Comparison of ENCODE assay signal across 14 cellular contexts in genomic region chr18:57882465-57882864, GRCh38.
DNase-seq lines count a peak whose midpoint lies in the region; ATAC-seq, FAIRE-seq and TF ChIP-seq lines count a peak whose summit lies in the region.
"Had no signal": no experiment of that assay in that cellular context is flagged by ENCODE, and none has a peak within 500 bp of the region (broad histone marks: within the 10 kb centered on the region; RNA-seq: fewer than 3 reads in every experiment).

No MANE protein-coding gene starts in this region.

- H3K27ac Mint-ChIP-seq in Calu3 (ENCODE audit: unreplicated experiment): peak overlapping the region; percentile 10
- H3K27ac Mint-ChIP-seq: CD4-positive, alpha-beta T cell; IgD-negative memory B cell had no signal

- no peak for DNase-seq in A549 (ENCODE audit: low read depth in 1 of 2, low spot score in 1 of 2)
- no peak for DNase-seq in Calu3
- no peak for DNase-seq in MM.1S
- no peak for DNase-seq in GM12892 (ENCODE audit: insufficient read length)
- no peak for DNase-seq in NCI-H82 treated with DMSO at 0.1 percent for 48 hours (lab: John Stamatoyannopoulos, UW; ENCODE audit: unreplicated experiment)

- FAIRE-seq in A549 (lab: Jason Lieb, UNC): no peak
- no peak for FAIRE-seq in GM12892 (lab: Jason Lieb, UNC)

- H3K4me2 ChIP-seq in A549 (peak overlapping the region; percentile 67), MM.1S (ENCODE audit: low read depth, low read length) (peak overlapping the region; percentile 45; the same call in 1 of the 2 replicates), neural cell (ENCODE audit: low read length) (no peak overlapping the region)

- H3F3A ChIP-seq in MM.1S (ENCODE audit: insufficient read depth, low read length) (no peaks in the 10 kb centered on the region), neural cell (ENCODE audit: insufficient read depth, low read length, poor library complexity, severe bottlenecking) (no peaks in the 10 kb centered on the region)

- POLR2A ChIA-PET in A549 (lab: Yijun Ruan, JAX): no interaction called here

- TF ChIP-seq CTCF in A549 (IDR thresholded peaks at IDR 0.05) (no peak), Calu3 (IDR thresholded peaks at IDR 0.05; ENCODE audit: unreplicated experiment) (no peak), MM.1S (IDR thresholded peaks at IDR 0.05; ENCODE audit: low read length) (no peak), neural cell (IDR thresholded peaks at IDR 0.05; ENCODE audit: poor library complexity, severe bottlenecking) (no peak)

- H3K9me3 Mint-ChIP-seq in Calu3 (ENCODE audit: low read depth, unreplicated experiment): peaks cover 9% of the 10 kb centered on the region

- no peaks in the 10 kb centered on the region for H3K27me3 ChIP-seq in MM.1S (replicated peaks; ENCODE audit: insufficient read depth, low read length)
- H3K27me3 ChIP-seq in neural cell (ENCODE audit: insufficient read depth, low read depth, low read length): no peaks in the 10 kb centered on the region

- intact Hi-C loops in Calu3 (cut with micrococcal nuclease; ENCODE audit: unreplicated experiment): loop anchor here (1.0 to 10.0 kb wide), 6 partner anchors 75 to 612 kb away; no protein-coding TSS in a partner anchor

- H3K4me1 Mint-ChIP-seq in Calu3 (ENCODE audit: low read depth, unreplicated experiment): peaks cover 34% of the 10 kb centered on the region

- CTCF ChIA-PET in A549 (lab: Yijun Ruan, JAX): interaction anchor here (0.7 to 2.0 kb wide), 26 partner anchors 9 to 882 kb away, joined by 3 to 20 read pairs (median 4); partner anchors contain the start of gene NEDD4L
- CTCF ChIA-PET in Calu3 (lab: Charles Lee): interaction anchor here (0.7 to 2.0 kb wide), 9 partner anchors 19 to 439 kb away, joined by 3 to 14 read pairs (median 4); partner anchors contain the start of gene NEDD4L

- H3K27me3 Mint-ChIP-seq in Calu3 (ENCODE audit: unreplicated experiment): no peaks in the 10 kb centered on the region
- H3K27me3 Mint-ChIP-seq: IgD-negative memory B cell had no signal

- H3K9ac ChIP-seq in MM.1S (ENCODE audit: low read length): no peak overlapping the region
- no peak overlapping the region for H3K9ac ChIP-seq in neural cell (ENCODE audit: low read length)
- H3K9ac ChIP-seq: GM23248 had no signal

- WGBS in A549 (ENCODE audit: missing lambda C conversion rate): 37% methylated on average over 3 of the region's 3 CpGs

- H3K79me2 ChIP-seq in MM.1S (ENCODE audit: low read length): no peaks in the 10 kb centered on the region
- H3K79me2 ChIP-seq in neural cell (replicated peaks; ENCODE audit: insufficient read depth, low read length): no peaks in the 10 kb centered on the region

- no peak for TF ChIP-seq POLR2A in A549 (IDR thresholded peaks at IDR 0.05; ENCODE audit: low read length)
- no peak for TF ChIP-seq POLR2A in GM12892 (IDR thresholded peaks at IDR 0.05; ENCODE audit: low read depth, low read length)

- no peak overlapping the region for H3K4me3 Mint-ChIP-seq in Calu3 (ENCODE audit: low read depth, unreplicated experiment)
- H3K4me3 Mint-ChIP-seq: CD4-positive, alpha-beta T cell had no signal

- no peak for TF ChIP-seq RAD21 in A549 (conservative IDR thresholded peaks at IDR 0.05 in 1 of 2, IDR thresholded peaks at IDR 0.05 in 1 of 2)
- TF ChIP-seq RAD21 in neural cell (conservative IDR thresholded peaks at IDR 0.05): no peak

- H3K4me1 ChIP-seq in A549 (peaks cover 16% of the 10 kb centered on the region), MM.1S (ENCODE audit: low read length) (0 out of 2 replicates have a peak, but pooled peaks cover 3% of the 10 kb centered on the region)

- H3K4me3 ChIP-seq in A549: no peak overlapping the region
- no peak overlapping the region for H3K4me3 ChIP-seq in MM.1S (ENCODE audit: low read length)
- no peak overlapping the region for H3K4me3 ChIP-seq in neural cell (ENCODE audit: low read length)
- H3K4me3 ChIP-seq: GM12878, GM23248, HAP-1 had no signal

- no peaks in the 10 kb centered on the region for H3K36me3 ChIP-seq in MM.1S (replicated peaks; ENCODE audit: insufficient read depth, low read length)
- no peaks in the 10 kb centered on the region for H3K36me3 ChIP-seq in neural cell (ENCODE audit: insufficient read depth, low read length)
- H3K36me3 ChIP-seq: HAP-1 had no signal

- H3K27ac ChIP-seq in A549 (peak overlapping the region; percentile 67 to 77), MM.1S (ENCODE audit: low read length) (no peak overlapping the region), neural cell (ENCODE audit: low read length) (peak overlapping the region; percentile 7)
- H3K27ac ChIP-seq: C4-2B, GM23248, HL-60 had no signal

- H3K9me3 ChIP-seq in A549: peaks cover 15% of the 10 kb centered on the region; the same call in 2 of the 3 replicates
- H3K9me3 ChIP-seq in MM.1S (replicated peaks; ENCODE audit: insufficient read depth, low read length): no peaks in the 10 kb centered on the region
- peaks cover 12% of the 10 kb centered on the region for H3K9me3 ChIP-seq in neural cell (ENCODE audit: low read length)
- H3K9me3 ChIP-seq: HAP-1 had no signal

- H3K9me2 ChIP-seq in MM.1S (replicated peaks; ENCODE audit: insufficient read depth, low read length) (no peaks in the 10 kb centered on the region), neural cell (ENCODE audit: insufficient read depth, low read length) (no peaks in the 10 kb centered on the region)

- ATAC-seq in A549 (no peak), GM21381 (IDR thresholded peaks at IDR 0.05; ENCODE audit: unreplicated experiment) (no peak)

- no peaks in the 10 kb centered on the region for H4K20me1 ChIP-seq in MM.1S (ENCODE audit: insufficient read depth, low read length)
- no peaks in the 10 kb centered on the region for H4K20me1 ChIP-seq in neural cell (ENCODE audit: insufficient read depth)

- BruUV-seq in Calu3 (replicated peaks; lab: Mats Ljungman, UMichigan): no TSS peak

- no peak overlapping the region; the same call in 1 of the 2 replicates for H2AFZ ChIP-seq in MM.1S (ENCODE audit: low read length)
- H2AFZ ChIP-seq in neural cell (ENCODE audit: low read depth, low read length): no peak overlapping the region

- peaks cover 4% of the 10 kb centered on the region for H3K36me3 Mint-ChIP-seq in Calu3 (ENCODE audit: insufficient read depth, unreplicated experiment)

- TF ChIP-seq EP300 in A549 (IDR thresholded peaks at IDR 0.05) (no peak), neural cell (conservative IDR thresholded peaks at IDR 0.05; ENCODE audit: poor library complexity, severe bottlenecking) (no peak)

TF ChIP-seq in A549, 52 proteins besides CTCF, POLR2A, EP300 and RAD21:
- TF ChIP-seq ATOH8 (CRISPR knock-in tag; IDR thresholded peaks at IDR 0.05; ENCODE audit: low read depth) (no peak), HOXB5 (CRISPR knock-in tag; IDR thresholded peaks at IDR 0.05) (no peak), PHF8 (IDR thresholded peaks at IDR 0.05; ENCODE audit: borderline replicate concordance, low read depth) (no peak), SMC3 (IDR thresholded peaks at IDR 0.05) (no peak), RFX5 (IDR thresholded peaks at IDR 0.05) (no peak), KDM5A (IDR thresholded peaks at IDR 0.05) (no peak), NFE2L2 (conservative IDR thresholded peaks at IDR 0.05; ENCODE audit: low read length) (no peak), ESRRA (IDR thresholded peaks at IDR 0.05; ENCODE audit: borderline replicate concordance, low read length) (no peak), SREBF2 (IDR thresholded peaks at IDR 0.05) (no peak), ZNF302 (CRISPR knock-in tag; IDR thresholded peaks at IDR 0.05) (no peak)
TF ChIP-seq in A549: peak in this region for 0.

TF ChIP-seq in neural cell, 6 proteins besides CTCF, POLR2A, EP300 and RAD21:
- TF ChIP-seq SMC3 (conservative IDR thresholded peaks at IDR 0.05; ENCODE audit: poor library complexity) (no peak), MXI1 (conservative IDR thresholded peaks at IDR 0.05; ENCODE audit: poor library complexity, severe bottlenecking) (no peak), REST (IDR thresholded peaks at IDR 0.05; ENCODE audit: borderline replicate concordance) (no peak), POLR2AphosphoS5 (IDR thresholded peaks at IDR 0.05) (no peak), EZH2 (IDR thresholded peaks at IDR 0.05; ENCODE audit: borderline replicate concordance, insufficient read depth, low read length, poor library complexity, severe bottlenecking) (no peak), TAF1 (IDR thresholded peaks at IDR 0.05; ENCODE audit: low read depth) (no peak)
